ENCODE assay signal across 13 cellular contexts in the genomic region with DNA sequence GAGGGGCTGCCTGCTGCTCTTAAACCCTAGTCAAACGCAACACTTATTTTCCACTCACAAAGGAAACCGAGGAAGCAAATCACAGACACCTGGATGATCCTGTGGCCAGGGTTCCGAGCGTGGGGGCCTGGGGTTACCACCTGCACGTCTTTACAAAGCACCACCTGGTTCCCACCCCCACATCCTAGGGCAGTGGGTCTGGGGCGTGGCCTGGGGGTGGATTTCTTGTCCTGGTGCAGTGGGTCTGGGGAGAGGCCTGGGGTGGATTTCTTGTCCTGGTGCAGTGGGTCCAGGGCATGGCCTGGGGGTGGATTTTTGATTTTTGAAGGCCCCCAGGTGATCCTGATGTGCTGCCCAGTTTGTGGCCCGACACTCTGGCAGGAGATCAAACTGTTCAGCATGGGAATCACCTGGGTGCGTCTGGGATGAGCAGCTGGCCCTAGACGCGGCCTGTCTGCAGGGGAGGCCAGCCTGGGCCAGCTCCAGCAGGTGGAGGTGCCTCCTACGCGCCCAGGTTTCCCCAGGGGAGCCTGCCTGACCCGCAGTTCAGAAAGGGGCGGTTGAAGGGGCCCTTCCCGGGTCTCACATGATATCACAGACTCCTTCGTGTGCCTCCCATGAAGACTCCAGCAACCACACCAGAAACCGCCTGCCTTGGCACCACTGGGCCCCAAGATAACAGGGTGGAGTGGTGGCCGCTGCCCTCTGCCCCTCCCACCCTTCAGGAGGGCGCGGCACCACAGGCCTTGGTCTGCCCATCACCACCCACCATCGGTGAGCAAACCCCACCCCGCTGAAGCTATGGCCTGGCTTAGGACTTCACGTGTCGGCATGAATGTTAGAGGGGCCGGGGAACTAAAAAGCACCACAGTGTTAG. TPM values are rescaled to one million over a fixed set of nuclear protein-coding genes. Genes with fewer than 3 reads are reported as not detected.
"Had no signal": no experiment of that assay in that cellular context is flagged by ENCODE, and none has a peak within 500 bp of the region (broad histone marks: within the 10 kb centered on the region; RNA-seq: fewer than 3 reads in every experiment).

No MANE protein-coding gene starts in this region.

- H3K9me3 Mint-ChIP-seq: activated B cell treated with CpG ODN at 0.5 μM for 24 hours; activated CD4-positive, alpha-beta T cell treated with anti-CD3 and anti-CD28 coated beads, Interleukin-2, amount 10 ng/mL, durations not matched to agents 7 days and 5 days; activated naive CD4-positive, alpha-beta T cell treated with anti-CD3 and anti-CD28 coated beads, Interleukin-2, amount 50 U/mL, for 72 hours; mesothelial cell of epicardium; T-cell had no signal

- H3K27ac Mint-ChIP-seq: activated CD4-positive, alpha-beta T cell treated with anti-CD3 and anti-CD28 coated beads, Interleukin-2, amount 10 ng/mL, durations not matched to agents 7 days and 5 days; mesothelial cell of epicardium; T-cell had no signal

- DNase-seq: activated B cell treated with CpG ODN at 0.5 μM for 24 hours; activated CD4-positive, alpha-beta T cell treated with anti-CD3 and anti-CD28 coated beads, Interleukin-2, amount 10 ng/mL, durations not matched to agents 7 days and 5 days; gastrocnemius medialis; small intestine; stimulated activated naive CD8-positive, alpha-beta T cell treated with anti-CD3 and anti-CD28 coated beads, Interleukin-15, Interleukin-2, amounts not matched to agents 100 U/mL and 50 U/mL, for 24 hours; T-cell had no signal

- H3K4me3 Mint-ChIP-seq: activated B cell treated with CpG ODN at 0.5 μM for 24 hours; activated CD4-positive, alpha-beta T cell treated with anti-CD3 and anti-CD28 coated beads, Interleukin-2, amount 10 ng/mL, durations not matched to agents 7 days and 5 days; mesothelial cell of epicardium; T-cell had no signal

- H3K4me1 Mint-ChIP-seq: mesothelial cell of epicardium had no signal

- H3K36me3 Mint-ChIP-seq: activated naive CD4-positive, alpha-beta T cell treated with anti-CD3 and anti-CD28 coated beads, Interleukin-2, amount 50 U/mL, for 72 hours had no signal

- H3K27me3 Mint-ChIP-seq: activated B cell treated with CpG ODN at 0.5 μM for 24 hours; activated CD4-positive, alpha-beta T cell treated with anti-CD3 and anti-CD28 coated beads, Interleukin-2, amount 10 ng/mL, durations not matched to agents 7 days and 5 days; T-cell had no signal

- ATAC-seq: activated naive CD4-positive, alpha-beta T cell treated with anti-CD3 and anti-CD28 coated beads, Interleukin-2, amount 50 U/mL, for 72 hours; gastrocnemius medialis; stimulated activated naive CD8-positive, alpha-beta T cell treated with anti-CD3 and anti-CD28 coated beads, Interleukin-15, Interleukin-2, amounts not matched to agents 100 U/mL and 50 U/mL, for 24 hours; T-cell had no signal

RNA-seq across cellular contexts. Expression of gene IGFALS, which starts 26.8 kb away (rescaled TPM):
- total RNA-seq: activated B cell treated with CpG ODN at 0.5 μM for 24 hours; activated CD8-positive, alpha-beta memory T cell treated with anti-CD3 and anti-CD28 coated beads for 36 hours; activated naive CD4-positive, alpha-beta T cell treated with anti-CD3 and anti-CD28 coated beads, Interleukin-2, amount 50 U/mL, for 72 hours; endothelial cell of umbilical vein; fibroblast of lung; temporal lobe; ureter had no signal
